Comparison of ENCODE assay signal across 25 cellular contexts in genomic region chr2:15623898-15624541, GRCh38. TPM values are rescaled to one million over a fixed set of nuclear protein-coding genes. Genes with fewer than 3 reads are reported as not detected.
DNase-seq lines count a peak whose midpoint lies in the region; ATAC-seq, FAIRE-seq and TF ChIP-seq lines count a peak whose summit lies in the region.
"Had no signal": no experiment of that assay in that cellular context is flagged by ENCODE, and none has a peak within 500 bp of the region (broad histone marks: within the 10 kb centered on the region; RNA-seq: fewer than 3 reads in every experiment).

No MANE protein-coding gene starts in this region.

- no peaks in the 10 kb centered on the region for H3K9me3 ChIP-seq in breast epithelium
- H3K9me3 ChIP-seq in IMR-90 (ENCODE audit: control insufficient read depth, insufficient read depth, low read length), result no peaks in the 10 kb centered on the region
- no peaks in the 10 kb centered on the region; the same call in 2 of the 3 replicates for H3K9me3 ChIP-seq in GM12878 (replicated peaks; ENCODE audit: control insufficient read depth, insufficient read depth, low read length)
- H3K9me3 ChIP-seq: BE2C had no signal

- no peak overlapping the region for H3K56ac ChIP-seq in IMR-90 (ENCODE audit: extremely low read depth, insufficient read depth, low read length)

- H3K4me1 Mint-ChIP-seq in MCF 10A (ENCODE audit: insufficient read depth, unreplicated experiment), result no peaks in the 10 kb centered on the region
- H3K4me1 Mint-ChIP-seq: CD14-positive monocyte had no signal

- FAIRE-seq in GM12878 (lab: Jason Lieb, UNC), result no peak
- FAIRE-seq: A204.1, GM12891, GM18507, H1 had no signal

- H3K27ac ChIP-seq in breast epithelium (no peak overlapping the region), IMR-90 (ENCODE audit: insufficient read depth, low read length) (no peak overlapping the region), GM12878 (ENCODE audit: control insufficient read depth, insufficient read depth) (no peak overlapping the region)
- H3K27ac ChIP-seq: 22Rv1; BLaER1 treated with 17β-estradiol and CSF1 and Interleukin-3, amounts not matched to agents 10 nM and 100 nM; GM23248 had no signal

- H2BK5ac ChIP-seq in IMR-90 (ENCODE audit: low read depth, low read length, poor library complexity, severe bottlenecking), result no peak overlapping the region

- in situ Hi-C loops in IMR-90 (cut with MboI; ENCODE audit: low sequenced_read_pairs) (no loop called here), GM12878 (cut with MboI) (no loop called here)

- H3K27me3 ChIP-seq in breast epithelium, result no peaks in the 10 kb centered on the region
- H3K27me3 ChIP-seq in IMR-90 (ENCODE audit: control insufficient read depth, insufficient read depth, low read length), result no peaks in the 10 kb centered on the region
- H3K27me3 ChIP-seq in GM12878 (replicated peaks in 1 of 2; ENCODE audit: control insufficient read depth in 2 of 2, insufficient read depth in 2 of 2, low read length in 1 of 2), result no peaks in the 10 kb centered on the region
- H3K27me3 ChIP-seq: BE2C; BLaER1 treated with 17β-estradiol and CSF1 and Interleukin-3, amounts not matched to agents 10 nM and 100 nM had no signal

- H2AK9ac ChIP-seq in IMR-90 (replicated peaks; ENCODE audit: low read depth, low read length, poor library complexity), result no peak overlapping the region

- H2AK5ac ChIP-seq in IMR-90 (ENCODE audit: low read depth, low read length), result no peak overlapping the region

- H2BK20ac ChIP-seq in IMR-90 (ENCODE audit: low read depth, low read length), result no peak overlapping the region

- TF ChIP-seq CTCF in MCF 10A (IDR thresholded peaks at IDR 0.05; ENCODE audit: unreplicated experiment), result no peak
- TF ChIP-seq CTCF in breast epithelium (IDR thresholded peaks at IDR 0.05), result no peak
- no peak for TF ChIP-seq CTCF in IMR-90 (conservative IDR thresholded peaks at IDR 0.05; ENCODE audit: low read depth, low read length)
- TF ChIP-seq CTCF in GM12878 (IDR thresholded peaks at IDR 0.05 in 2 of 3, conservative IDR thresholded peaks at IDR 0.05 in 1 of 3; ENCODE audit: control insufficient read depth in 2 of 3, extremely low read depth in 1 of 3, insufficient read depth in 1 of 3, low read depth in 3 of 3, low read length in 3 of 3), result no peak

- no peak overlapping the region for H3K14ac ChIP-seq in IMR-90 (replicated peaks; ENCODE audit: low read depth, low read length)

- TF ChIP-seq POLR2A in breast epithelium (IDR thresholded peaks at IDR 0.05), result no peak
- TF ChIP-seq POLR2A in IMR-90 (IDR thresholded peaks at IDR 0.05; ENCODE audit: low read depth, low read length), result no peak
- TF ChIP-seq POLR2A in GM12878 (IDR thresholded peaks at IDR 0.05; ENCODE audit: low read depth, low read length), result no peak

- peaks cover 79% of the 10 kb centered on the region for H3K36me3 Mint-ChIP-seq in MCF 10A (ENCODE audit: insufficient read depth, unreplicated experiment)

- no peaks in the 10 kb centered on the region for H4K20me1 ChIP-seq in IMR-90 (ENCODE audit: insufficient read depth, low read length)
- no peaks in the 10 kb centered on the region for H4K20me1 ChIP-seq in GM12878 (ENCODE audit: control insufficient read depth, insufficient read depth)

- 100% methylated on average over 1 of the region's 4 CpGs; no CpG with 5 or more reads in 1 of the 2 experiments for WGBS in IMR-90 (ENCODE audit: extremely low coverage in 2 of 2, insufficient read length in 1 of 2), 2 experiments
- WGBS in GM12878 (ENCODE audit: insufficient coverage, insufficient replicate concordance, low lambda C conversion rate, missing lambda C conversion rate), result 69% methylated on average over 4 of the region's 4 CpGs

- no peaks in the 10 kb centered on the region for H3K9me1 ChIP-seq in IMR-90 (ENCODE audit: insufficient read depth, low read length)

- no peak overlapping the region for H3K4me2 ChIP-seq in IMR-90 (ENCODE audit: low read depth, low read length)
- no peak overlapping the region for H3K4me2 ChIP-seq in GM12878 (ENCODE audit: control insufficient read depth, insufficient read depth)
- H3K4me2 ChIP-seq: BLaER1 treated with 17β-estradiol and CSF1 and Interleukin-3, amounts not matched to agents 10 nM and 100 nM had no signal

- no peak for DNase-seq in MCF 10A (ENCODE audit: unreplicated experiment)
- DNase-seq in breast epithelium (ENCODE audit: low spot score in 2 of 2), result no peak
- no peak for DNase-seq in IMR-90
- no peak for DNase-seq in GM12878 (ENCODE audit: low read depth, low spot score)
- no peak for DNase-seq in glomerular visceral epithelial cell (ENCODE audit: extremely low spot score)
- DNase-seq: ACHN; AML-193; BE2C; CD4-positive, alpha-beta T cell; CD8-positive, alpha-beta memory T cell; DMS 273 treated with DMSO at 0.1 percent for 48 hours; DMS79; EL; GDM1; GM23248; H7; HCEC 1CT had no signal

- no peaks in the 10 kb centered on the region for H3K27me3 Mint-ChIP-seq in MCF 10A (ENCODE audit: insufficient read depth, unreplicated experiment)
- H3K27me3 Mint-ChIP-seq: CD4-positive, alpha-beta T cell; CD8-positive, alpha-beta memory T cell had no signal

- H2AFZ ChIP-seq in IMR-90 (replicated peaks; ENCODE audit: low read length, poor library complexity) (no peak overlapping the region), GM12878 (ENCODE audit: control insufficient read depth, low read depth, low read length) (no peak overlapping the region)
- H2AFZ ChIP-seq: GM23248 had no signal

- RAD21 ChIA-PET in GM12878 (lab: Charles Lee; ENCODE audit: unreplicated experiment), result no interaction called here

- H2BK120ac ChIP-seq in IMR-90 (ENCODE audit: low read depth, low read length), result no peak overlapping the region

- H3K27ac Mint-ChIP-seq in MCF 10A (ENCODE audit: low read depth, unreplicated experiment), result no peak overlapping the region
- H3K27ac Mint-ChIP-seq: CD14-positive monocyte; CD4-positive, alpha-beta T cell had no signal

- H3K4me1 ChIP-seq in breast epithelium (no peaks in the 10 kb centered on the region), IMR-90 (ENCODE audit: control insufficient read depth, insufficient read depth, low read length) (no peaks in the 10 kb centered on the region), GM12878 (ENCODE audit: control insufficient read depth, insufficient read depth, low read length) (no peaks in the 10 kb centered on the region)
- H3K4me1 ChIP-seq: BE2C; BLaER1 treated with 17β-estradiol and CSF1 and Interleukin-3, amounts not matched to agents 10 nM and 100 nM had no signal

- TF ChIP-seq RAD21 in IMR-90 (IDR thresholded peaks at IDR 0.05; ENCODE audit: low read length), result no peak
- no peak for TF ChIP-seq RAD21 in GM12878 (IDR thresholded peaks at IDR 0.05; ENCODE audit: insufficient read depth, low read depth, low read length)

- no peak overlapping the region for H4K8ac ChIP-seq in IMR-90 (ENCODE audit: low read depth in 2 of 2, low read length in 2 of 2)

- H3K4me3 Mint-ChIP-seq in MCF 10A (ENCODE audit: unreplicated experiment), result no peak overlapping the region
- H3K4me3 Mint-ChIP-seq: CD14-positive monocyte; CD4-positive, alpha-beta T cell; CD8-positive, alpha-beta memory T cell had no signal

- CTCF ChIA-PET in MCF 10A (lab: Yijun Ruan, JAX) (interaction anchor here (0.6 to 0.7 kb wide), 2 partner anchors 29 to 36 kb away, joined by 3 to 4 read pairs; no protein-coding TSS in a partner anchor), IMR-90 (lab: Yijun Ruan, JAX) (no interaction called here), GM12878 (lab: Yijun Ruan, JAX) (interaction anchor here (1.3 kb wide), 1 partner anchor 13 kb away, joined by 4 read pairs; no protein-coding TSS in a partner anchor)

- BruUV-seq in MCF 10A (replicated peaks; lab: Mats Ljungman, UMichigan), result TSS peak; percentile 9
- no TSS peak for BruUV-seq in IMR-90 (replicated peaks; lab: Mats Ljungman, UMichigan)
- TSS peak; percentile 21 for BruUV-seq in GM12878 (replicated peaks; lab: Mats Ljungman, UMichigan)

- H3K36me3 ChIP-seq in breast epithelium (peaks cover 15% of the 10 kb centered on the region), IMR-90 (ENCODE audit: control insufficient read depth, insufficient read depth, low read length) (peaks cover 29% of the 10 kb centered on the region), GM12878 (ENCODE audit: control insufficient read depth in 2 of 2, insufficient read depth in 2 of 2, low read length in 1 of 2) (peaks cover 4 to 20% of the 10 kb centered on the region in 2 experiments)

- dilution Hi-C loops in IMR-90 (cut with HindIII; ENCODE audit: low sequenced_read_pairs, unreplicated experiment), result no loop called here

- H3K4me3 ChIP-seq in breast epithelium (no peak overlapping the region), IMR-90 (ENCODE audit: insufficient read depth, low read depth, low read length) (no peak overlapping the region), GM12878 (no peak overlapping the region)
- H3K4me3 ChIP-seq: BLaER1 treated with 17β-estradiol and CSF1 and Interleukin-3, amounts not matched to agents 10 nM and 100 nM; GM23248 had no signal

- H4K91ac ChIP-seq in IMR-90 (ENCODE audit: insufficient read depth, low read depth, low read length), result no peak overlapping the region

- H3K18ac ChIP-seq in IMR-90 (ENCODE audit: low read depth, low read length), result no peak overlapping the region

- no peaks in the 10 kb centered on the region for H3K79me2 ChIP-seq in GM12878 (ENCODE audit: control insufficient read depth, insufficient read depth, low read length)

- H3K4ac ChIP-seq in IMR-90 (ENCODE audit: low read depth, low read length), result no peak overlapping the region

- ATAC-seq in IMR-90 (ENCODE audit: low read depth), result no peak
- no peak for ATAC-seq in GM12878
- no peak for ATAC-seq in GM21528 (IDR thresholded peaks at IDR 0.05; ENCODE audit: low FRiP score, unreplicated experiment)

- no peak overlapping the region for H3K23ac ChIP-seq in IMR-90 (ENCODE audit: low read depth, low read length)

- H2BK15ac ChIP-seq in IMR-90 (ENCODE audit: low read depth, low read length), result no peak overlapping the region

- no peaks in the 10 kb centered on the region for H3K9me3 Mint-ChIP-seq in MCF 10A (ENCODE audit: unreplicated experiment)
- H3K9me3 Mint-ChIP-seq: CD14-positive monocyte; CD4-positive, alpha-beta T cell; CD8-positive, alpha-beta memory T cell had no signal

- intact Hi-C loops in MCF 10A (cut with micrococcal nuclease) (no loop called here), breast epithelium (cut with DNase I; ENCODE audit: low total_unique reads) (no loop called here), IMR-90 (cut with micrococcal nuclease) (no loop called here), GM12878 (cut with micrococcal nuclease; ENCODE audit: unreplicated experiment) (no loop called here)

- POLR2A ChIA-PET in MCF 10A (lab: Yijun Ruan, JAX) (interaction anchor here (1.2 kb wide), 1 partner anchor 11 kb away, joined by 3 read pairs; no protein-coding TSS in a partner anchor), IMR-90 (lab: Charles Lee; ENCODE audit: unreplicated experiment) (no interaction called here), GM12878 (lab: Charles Lee) (no interaction called here)

- no peak overlapping the region for H4K5ac ChIP-seq in IMR-90 (ENCODE audit: low read depth, low read length)

- SMC1A ChIA-PET in GM12878 (lab: Charles Lee; ENCODE audit: uncharacterized antibody, unreplicated experiment), result no interaction called here

- H3K9ac ChIP-seq in IMR-90 (ENCODE audit: low read depth, low read length), result no peak overlapping the region
- H3K9ac ChIP-seq in GM12878 (ENCODE audit: control insufficient read depth, insufficient read depth, low read length), result no peak overlapping the region
- H3K9ac ChIP-seq: BLaER1 treated with 17β-estradiol and CSF1 and Interleukin-3, amounts not matched to agents 10 nM and 100 nM; GM23248 had no signal

- no peaks in the 10 kb centered on the region; a peak in 1 of 4 replicates for H3K79me1 ChIP-seq in IMR-90 (ENCODE audit: low read depth in 1 of 2, low read length in 2 of 2)

- no peak for TF ChIP-seq EP300 in GM12878 (IDR thresholded peaks at IDR 0.05; ENCODE audit: borderline replicate concordance in 1 of 2, control insufficient read depth in 1 of 2, low read depth in 2 of 2, low read length in 2 of 2)

RNA-seq across cellular contexts. Expression of gene DDX1, which starts 32.4 kb away (rescaled TPM):
- total RNA-seq in MCF 10A (2022), result 97.8 and 119 TPM in 2 replicates
- 10 to 100 TPM; 57.4 to 72.6 (median 71.0) TPM for total RNA-seq in breast epithelium
- total RNA-seq in IMR-90 (2012; rRNA removed), result 74.9 and 108 TPM in 2 replicates
- polyA plus RNA-seq in IMR-90 (2012; rRNA removed), result 62.9 and 73.6 TPM in 2 replicates
- 8.7 and 17.2 TPM in 2 replicates for polyA plus RNA-seq in IMR-90 (2012; cell fraction: cytosol; rRNA removed)
- 3.9 and 38.1 TPM in 2 replicates for polyA plus RNA-seq in IMR-90 (2012; cell fraction: nucleus; rRNA removed; ENCODE audit: low replicate concordance)
- 65.5 and 69.3 TPM in 2 replicates for total RNA-seq in GM12878 (2013; cell fraction: nucleolus; rRNA removed)
- 53.2 and 56.4 TPM in 2 replicates for total RNA-seq in GM12878 (2014; rRNA removed)
- 93.5 and 96.5 TPM in 2 replicates for total RNA-seq in GM12878 (2014; rRNA removed; fragmentation: Illumina TruSeq; extraction: Trizol)
- total RNA-seq in GM12878 (2021), result 75.1 and 80.7 TPM in 2 replicates
- polyA plus RNA-seq in GM12878 (2011; ENCODE audit: low read depth), result 37.0 TPM
- 89.0 and 139 TPM in 2 replicates for polyA plus RNA-seq in GM12878 (2011; rRNA removed)
- 31.7 and 33.9 TPM in 2 replicates for polyA plus RNA-seq in GM12878 (2011; cell fraction: cytosol; rRNA removed)
- 52.5 and 68.9 TPM in 2 replicates for polyA plus RNA-seq in GM12878 (2011; cell fraction: nucleus; rRNA removed)
- polyA plus RNA-seq in GM12878 (2012), result 45.2 and 47.3 TPM in 2 replicates
- 97.6 and 110 TPM in 2 replicates for polyA plus RNA-seq in GM12878 (2014; fragmentation: Illumina TruSeq; extraction: Trizol)
- polyA plus RNA-seq in GM12878 (2014; fragmentation: Nextera tagmentation; extraction: Ambion mirVana), result 10 to 100 TPM; 65.7 to 82.3 TPM
- polyA plus RNA-seq in GM12878 (2014; rRNA removed), result 50.1 and 61.5 TPM in 2 replicates
- 100 to 1,000 TPM; 131 to 134 TPM for polyA plus RNA-seq in GM12878 (2016; fragmentation: Nextera tagmentation; extraction: Ambion mirVana)
- 32.3 and 43.1 TPM in 2 replicates for polyA minus RNA-seq in GM12878 (2011; rRNA and poly(A)+ RNA removed)
- 20.0 and 26.4 TPM in 2 replicates for polyA minus RNA-seq in GM12878 (2011; cell fraction: cytosol; rRNA and poly(A)+ RNA removed)
- 18.1 and 28.9 TPM in 2 replicates for polyA minus RNA-seq in GM12878 (2011; cell fraction: nucleus; rRNA and poly(A)+ RNA removed)
